ENCODE assay signal across 16 cellular contexts in the genomic region with DNA sequence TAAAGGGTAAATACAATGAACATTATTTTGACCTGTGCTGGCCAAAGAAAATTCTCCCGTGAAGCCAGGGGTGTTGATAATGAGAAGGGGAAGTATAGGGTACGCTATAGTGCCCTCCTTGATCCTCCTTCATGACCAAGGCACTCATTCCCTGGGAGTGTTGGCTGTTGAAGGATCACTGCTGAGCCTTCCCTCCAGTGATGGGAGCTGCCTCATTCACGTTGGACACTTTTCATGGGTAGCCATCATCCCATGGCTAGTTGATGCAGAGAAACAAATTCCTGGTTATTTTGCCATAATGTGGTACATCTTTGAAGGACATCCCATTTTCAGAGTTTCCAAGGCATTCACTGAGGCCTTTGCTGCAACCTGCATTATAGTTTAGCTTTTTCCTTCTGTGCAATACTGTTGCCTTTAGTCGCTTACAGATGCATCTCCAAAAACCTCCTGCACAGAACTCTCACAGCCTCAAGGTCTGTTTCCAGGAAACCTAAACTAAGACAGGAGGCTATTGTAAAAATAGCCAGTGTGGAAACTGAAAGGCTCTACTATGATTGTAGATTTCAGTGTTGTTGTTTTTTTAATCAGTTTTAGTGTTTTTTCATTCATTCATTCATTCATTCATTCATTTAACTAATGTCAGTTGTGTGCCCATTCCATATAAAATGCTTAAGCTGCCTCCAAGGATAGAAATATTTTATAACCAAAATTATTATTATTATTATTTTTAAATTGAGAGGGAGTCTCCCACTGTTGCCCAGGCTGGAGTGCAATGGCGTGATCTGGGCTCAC. TPM values are rescaled to one million over a fixed set of nuclear protein-coding genes. Genes with fewer than 3 reads are reported as not detected.
DNase-seq lines count a peak whose midpoint lies in the region; ATAC-seq and TF ChIP-seq lines count a peak whose summit lies in the region.
"Had no signal": no experiment of that assay in that cellular context is flagged by ENCODE, and none has a peak within 500 bp of the region (broad histone marks: within the 10 kb centered on the region; RNA-seq: fewer than 3 reads in every experiment).

No MANE protein-coding gene starts in this region.

- H3K9me3 ChIP-seq in OCI-LY1 (ENCODE audit: low read length) = no peaks in the 10 kb centered on the region
- H3K9me3 ChIP-seq in spleen = no peaks in the 10 kb centered on the region
- H3K9me3 ChIP-seq: sigmoid colon had no signal

- CTCF ChIA-PET in activated CD4-positive, alpha-beta T cell treated with anti-CD3 and anti-CD28 coated beads for 36 hours (lab: Charles Lee) = interaction anchor here (1.2 to 1.8 kb wide), 4 partner anchors 11 to 88 kb away, joined by 3 to 9 read pairs (median 4); no protein-coding TSS in a partner anchor

- in situ Hi-C loops in GM13977 (cut with MboI; ENCODE audit: low pct_unique_long_range_greater_than_20kb, low sequenced_read_pairs, unreplicated experiment) = no loop called here

- H3K4me3 ChIP-seq in OCI-LY1 (ENCODE audit: low read depth, low read length, poor library complexity, severe bottlenecking) = no peak overlapping the region
- peak overlapping the region in 1 of 8 donors; percentile 13 for H3K4me3 ChIP-seq in spleen
- H3K4me3 ChIP-seq: K562, sigmoid colon had no signal

- H3K27ac Mint-ChIP-seq in activated CD4-positive, alpha-beta T cell treated with anti-CD3 and anti-CD28 coated beads for 36 hours = peak overlapping the region; percentile 94
- H3K27ac Mint-ChIP-seq in dendritic cell treated with granulocyte-macrophage colony-stimulating factor and Interleukin-4, amounts not matched to agents 40 ng/mL and 50 ng/mL, for 4 days = peak overlapping the region; percentile 58
- H3K27ac Mint-ChIP-seq: nephron progenitor cell had no signal

- DNase-seq in activated CD4-positive, alpha-beta T cell treated with anti-CD3 and anti-CD28 coated beads for 36 hours = no peak
- DNase-seq in activated CD4-positive, alpha-beta T cell treated with anti-CD3 and anti-CD28 coated beads, Interleukin-2, amount 50 U/mL, for 1 hour = no peak
- DNase-seq in spleen (no peak), SHP77 treated with DMSO at 0.1 percent for 48 hours (lab: John Stamatoyannopoulos, UW) (no peak), GM13977 (ENCODE audit: low spot score) (no peak)
- DNase-seq: glutamatergic neuron, islet precursor cell, NCI-H1436, NCI-H510A treated with DMSO at 0.1 percent for 48 hours, nephron progenitor cell, sigmoid colon had no signal

- H3K4me1 Mint-ChIP-seq in activated CD4-positive, alpha-beta T cell treated with anti-CD3 and anti-CD28 coated beads for 36 hours = peaks cover 96% of the 10 kb centered on the region
- H3K4me1 Mint-ChIP-seq in dendritic cell treated with granulocyte-macrophage colony-stimulating factor and Interleukin-4, amounts not matched to agents 40 ng/mL and 50 ng/mL, for 4 days (ENCODE audit: low read depth) = peaks cover 84% of the 10 kb centered on the region
- H3K4me1 Mint-ChIP-seq: nephron progenitor cell had no signal

- no peak for TF ChIP-seq CTCF in OCI-LY1 (IDR thresholded peaks at IDR 0.05; ENCODE audit: low read length)
- TF ChIP-seq CTCF in spleen (IDR thresholded peaks at IDR 0.05 in 8 of 11, conservative IDR thresholded peaks at IDR 0.05 in 3 of 11) = no peak
- no peak for TF ChIP-seq CTCF in GM13977 (IDR thresholded peaks at IDR 0.05; ENCODE audit: extremely low read depth, insufficient read depth, missing control alignments)

- no peak overlapping the region for H2AFZ ChIP-seq in OCI-LY1 (ENCODE audit: low read length)

- peak overlapping the region; percentile 94 for H3K27ac ChIP-seq in OCI-LY1 (ENCODE audit: low read depth, low read length, poor library complexity, severe bottlenecking)
- peak overlapping the region; percentile 65 to 100 (median 88) for H3K27ac ChIP-seq in spleen
- H3K27ac ChIP-seq: epithelial cell of prostate had no signal

- H3K36me3 ChIP-seq in OCI-LY1 (ENCODE audit: insufficient read depth, low read length) (peaks cover 52% of the 10 kb centered on the region), spleen (peaks cover 2 to 76% (median 52%) of the 10 kb centered on the region in 6 donors)

- H3K79me2 ChIP-seq in OCI-LY1 (ENCODE audit: insufficient read depth, low read length) = peaks cover 3% of the 10 kb centered on the region; the same call in 1 of the 2 replicates

- peaks cover 4% of the 10 kb centered on the region for H3F3A ChIP-seq in OCI-LY1 (ENCODE audit: insufficient read depth, low read length)

- no peak for ATAC-seq in activated CD4-positive, alpha-beta T cell treated with anti-CD3 and anti-CD28 coated beads for 36 hours
- no peak for ATAC-seq in GM21786 (IDR thresholded peaks at IDR 0.05; ENCODE audit: unreplicated experiment)
- ATAC-seq: K562 had no signal

- peaks cover 2% of the 10 kb centered on the region for H3K9me3 Mint-ChIP-seq in activated CD4-positive, alpha-beta T cell treated with anti-CD3 and anti-CD28 coated beads for 36 hours (ENCODE audit: low read depth)
- H3K9me3 Mint-ChIP-seq in dendritic cell treated with granulocyte-macrophage colony-stimulating factor and Interleukin-4, amounts not matched to agents 40 ng/mL and 50 ng/mL, for 4 days = no peaks in the 10 kb centered on the region
- H3K9me3 Mint-ChIP-seq: nephron progenitor cell had no signal

- H3K4me3 Mint-ChIP-seq in activated CD4-positive, alpha-beta T cell treated with anti-CD3 and anti-CD28 coated beads for 36 hours = no peak overlapping the region
- H3K4me3 Mint-ChIP-seq in dendritic cell treated with granulocyte-macrophage colony-stimulating factor and Interleukin-4, amounts not matched to agents 40 ng/mL and 50 ng/mL, for 4 days = no peak overlapping the region
- H3K4me3 Mint-ChIP-seq: nephron progenitor cell had no signal

- POLR2A ChIA-PET in activated CD4-positive, alpha-beta T cell treated with anti-CD3 and anti-CD28 coated beads for 36 hours (lab: Charles Lee) = interaction anchor here (0.6 to 1.4 kb wide), 3 partner anchors 8 to 12 kb away, joined by 3 to 6 read pairs (median 3); no protein-coding TSS in a partner anchor

- H3K27me3 ChIP-seq in OCI-LY1 (ENCODE audit: insufficient read depth, low read length) (no peaks in the 10 kb centered on the region), spleen (replicated peaks in 1 of 7) (no peaks in the 10 kb centered on the region)
- H3K27me3 ChIP-seq: sigmoid colon had no signal

- no peaks in the 10 kb centered on the region for H3K9me2 ChIP-seq in OCI-LY1 (ENCODE audit: low read depth, low read length)

- H3K4me2 ChIP-seq in OCI-LY1 (ENCODE audit: low read length) = no peak overlapping the region

- H3K4me1 ChIP-seq in OCI-LY1 (ENCODE audit: insufficient read depth, low read length, severe bottlenecking) (peaks cover 82% of the 10 kb centered on the region), spleen (peaks cover 82 to 100% (median 99%) of the 10 kb centered on the region in 6 donors)

- H4K20me1 ChIP-seq in OCI-LY1 (ENCODE audit: insufficient read depth, low read length) = no peaks in the 10 kb centered on the region

- intact Hi-C loops in activated CD4-positive, alpha-beta T cell treated with anti-CD3 and anti-CD28 coated beads for 36 hours (cut with DNase I, micrococcal nuclease) = no loop called here
- intact Hi-C loops in dendritic cell treated with granulocyte-macrophage colony-stimulating factor and Interleukin-4, amounts not matched to agents 40 ng/mL and 50 ng/mL, for 4 days (cut with micrococcal nuclease) = loop anchor here (5.0 kb wide), 1 partner anchor 35 kb away; no protein-coding TSS in a partner anchor
- intact Hi-C loops in spleen (cut with DNase I; ENCODE audit: low total_unique reads) = no loop called here

- WGBS in spleen, 5 donors = 53 to 70% (median 60%) methylated on average over 5 of the region's 5 CpGs

- no peaks in the 10 kb centered on the region for H3K27me3 Mint-ChIP-seq in activated CD4-positive, alpha-beta T cell treated with anti-CD3 and anti-CD28 coated beads for 36 hours
- H3K27me3 Mint-ChIP-seq in dendritic cell treated with granulocyte-macrophage colony-stimulating factor and Interleukin-4, amounts not matched to agents 40 ng/mL and 50 ng/mL, for 4 days = no peaks in the 10 kb centered on the region

- no peak overlapping the region for H3K9ac ChIP-seq in OCI-LY1 (ENCODE audit: low read length)

- TF ChIP-seq POLR2A in spleen (IDR thresholded peaks at IDR 0.05) = no peak

- peaks cover 75% of the 10 kb centered on the region for H3K36me3 Mint-ChIP-seq in activated CD4-positive, alpha-beta T cell treated with anti-CD3 and anti-CD28 coated beads for 36 hours (ENCODE audit: low read depth)
- peaks cover 85% of the 10 kb centered on the region for H3K36me3 Mint-ChIP-seq in dendritic cell treated with granulocyte-macrophage colony-stimulating factor and Interleukin-4, amounts not matched to agents 40 ng/mL and 50 ng/mL, for 4 days (ENCODE audit: low read depth)

RNA-seq across cellular contexts. Expression of gene TGFBR2, which starts 40.8 kb away (rescaled TPM):
- total RNA-seq in activated CD4-positive, alpha-beta T cell treated with anti-CD3 and anti-CD28 coated beads for 36 hours = 10 to 100 TPM; 45.5 to 46.6 TPM
- 100 to 1,000 TPM; 163 to 322 (median 277) TPM for total RNA-seq in spleen
- polyA plus RNA-seq in spleen = 10 to 100 TPM; 18.2 to 45.6 (median 33.7) TPM
